ENCODE assay signal across 17 cellular contexts in genomic region chr15:40368701-40369473, GRCh38. TPM values are rescaled to one million over a fixed set of nuclear protein-coding genes. Genes with fewer than 3 reads are reported as not detected.
DNase-seq lines count a peak whose midpoint lies in the region; ATAC-seq, FAIRE-seq and TF ChIP-seq lines count a peak whose summit lies in the region.
"Had no signal": no experiment of that assay in that cellular context is flagged by ENCODE, and none has a peak within 500 bp of the region (broad histone marks: within the 10 kb centered on the region; RNA-seq: fewer than 3 reads in every experiment).

No MANE protein-coding gene starts in this region.

- FAIRE-seq in HTR-8/SVneo (lab: Jason Lieb, UNC), result no peak
- FAIRE-seq: H54, pancreas had no signal

- H3K27me3 Mint-ChIP-seq in activated T-helper 17 cell treated with anti-CD3 and anti-CD28 coated beads, Interleukin-2, amount 50 U/mL, for 72 hours, result no peaks in the 10 kb centered on the region
- H3K27me3 Mint-ChIP-seq: activated T-cell treated with anti-CD3 and anti-CD28 coated beads, Interleukin-2, amount 50 U/mL, for 24 hours had no signal

- no peak overlapping the region for H4K8ac ChIP-seq in mesenchymal stem cell (ENCODE audit: low read length)

- H3K4me3 Mint-ChIP-seq in activated T-helper 17 cell treated with anti-CD3 and anti-CD28 coated beads, Interleukin-2, amount 50 U/mL, for 72 hours, result peak overlapping the region; percentile 94
- H3K4me3 Mint-ChIP-seq: activated T-cell treated with anti-CD3 and anti-CD28 coated beads, Interleukin-2, amount 50 U/mL, for 24 hours had no signal

- H2AK5ac ChIP-seq in mesenchymal stem cell (ENCODE audit: low read length, severe bottlenecking), result no peak overlapping the region

- no peak for ATAC-seq in Right ventricle myocardium inferior
- ATAC-seq in activated T-helper 17 cell treated with anti-CD3 and anti-CD28 coated beads, Interleukin-2, amount 50 U/mL, for 72 hours (replicated peaks), result no peak
- no peak for ATAC-seq in HG03457 (IDR thresholded peaks at IDR 0.05; ENCODE audit: unreplicated experiment)

- no peak overlapping the region for H2BK120ac ChIP-seq in mesenchymal stem cell (ENCODE audit: low read depth, low read length)

- H3K9me3 ChIP-seq in left ventricle myocardium inferior (replicated peaks) (no peaks in the 10 kb centered on the region), mesenchymal stem cell (ENCODE audit: control insufficient read depth, low read length) (no peaks in the 10 kb centered on the region), tibial artery (no peaks in the 10 kb centered on the region)
- H3K9me3 ChIP-seq: breast epithelium, heart left ventricle, pancreas, uterus had no signal

- TF ChIP-seq CTCF in left ventricle myocardium inferior (IDR thresholded peaks at IDR 0.05; ENCODE audit: borderline replicate concordance) (no peak), tibial artery (IDR thresholded peaks at IDR 0.05) (no peak)

- H3K23ac ChIP-seq in mesenchymal stem cell (ENCODE audit: low read length in 2 of 2), result peak overlapping the region in 1 of 2 experiments; percentile 66

- H3K4me3 ChIP-seq in left ventricle myocardium inferior, result no peak overlapping the region
- no peak overlapping the region for H3K4me3 ChIP-seq in mesenchymal stem cell (ENCODE audit: insufficient read depth in 1 of 2, low read depth in 1 of 2, low read length in 2 of 2)
- H3K4me3 ChIP-seq in tibial artery, result peak overlapping the region in 1 of 2 donors; percentile 48

- no peak overlapping the region for H2BK12ac ChIP-seq in mesenchymal stem cell (ENCODE audit: low read length in 2 of 2)

- H3K4ac ChIP-seq in mesenchymal stem cell (ENCODE audit: low read depth in 1 of 2, low read length in 2 of 2), result no peak overlapping the region

- no peak overlapping the region for H3K4me2 ChIP-seq in mesenchymal stem cell (ENCODE audit: low read length, poor library complexity, severe bottlenecking)

- peak overlapping the region in 1 of 2 experiments; percentile 82 for H3K14ac ChIP-seq in mesenchymal stem cell (ENCODE audit: low read length in 2 of 2)

- peak overlapping the region; percentile 21 for H4K91ac ChIP-seq in mesenchymal stem cell (ENCODE audit: low read length)

- H3K36me3 Mint-ChIP-seq in activated T-helper 17 cell treated with anti-CD3 and anti-CD28 coated beads, Interleukin-2, amount 50 U/mL, for 72 hours (ENCODE audit: low read depth), result no peaks in the 10 kb centered on the region

- no peak overlapping the region for H2AFZ ChIP-seq in mesenchymal stem cell (ENCODE audit: low read depth, low read length)

- WGBS in mesenchymal stem cell, result 97% methylated on average over 24 of the region's 24 CpGs

- peaks cover 10% of the 10 kb centered on the region for H3K4me1 Mint-ChIP-seq in activated T-helper 17 cell treated with anti-CD3 and anti-CD28 coated beads, Interleukin-2, amount 50 U/mL, for 72 hours

- H3K36me3 ChIP-seq in left ventricle myocardium inferior, result no peaks in the 10 kb centered on the region
- H3K36me3 ChIP-seq in mesenchymal stem cell (ENCODE audit: control insufficient read depth in 1 of 2, insufficient read depth in 2 of 2, low read depth in 1 of 2, low read length in 2 of 2), result no peaks in the 10 kb centered on the region
- no peaks in the 10 kb centered on the region for H3K36me3 ChIP-seq in tibial artery
- H3K36me3 ChIP-seq: breast epithelium, heart left ventricle, pancreas, uterus had no signal

- peak overlapping the region in 1 of 2 experiments; percentile 46 for H3K18ac ChIP-seq in mesenchymal stem cell (ENCODE audit: low read depth in 1 of 2, low read length in 2 of 2)

- H3K4me1 ChIP-seq in left ventricle myocardium inferior (peaks cover 42% of the 10 kb centered on the region), mesenchymal stem cell (ENCODE audit: control insufficient read depth, insufficient read depth, low read depth, low read length) (peaks cover 13% of the 10 kb centered on the region), tibial artery (peaks cover 0 to 21% (median 17%) of the 10 kb centered on the region in 4 donors)
- H3K4me1 ChIP-seq: uterus had no signal

- no peak overlapping the region for H2BK15ac ChIP-seq in mesenchymal stem cell (ENCODE audit: low read depth, poor library complexity, severe bottlenecking)

- peak overlapping the region; percentile 95 for H3K27ac ChIP-seq in left ventricle myocardium inferior (replicated peaks)
- H3K27ac ChIP-seq in mesenchymal stem cell (ENCODE audit: low read length, poor library complexity, severe bottlenecking), result no peak overlapping the region
- H3K27ac ChIP-seq in tibial artery, result peak overlapping the region; percentile 29 to 30
- H3K27ac ChIP-seq: uterus had no signal

- intact Hi-C loops in left ventricle myocardium inferior (cut with micrococcal nuclease) (no loop called here), Right ventricle myocardium inferior (cut with DNase I) (loop anchor here (5.0 kb wide), 1 partner anchor 38 kb away; the partner anchor contains the start of gene IVD), tibial artery (cut with DNase I; ENCODE audit: low total_unique reads) (loop anchor here (1.0 to 10.0 kb wide), 2 partner anchors 52 to 84 kb away; partner anchors contain the start of gene ANKRD63)

- H3K27me3 ChIP-seq in left ventricle myocardium inferior (ENCODE audit: low read depth) (no peaks in the 10 kb centered on the region), mesenchymal stem cell (ENCODE audit: control insufficient read depth in 1 of 2, insufficient read depth in 1 of 2, low read length in 2 of 2) (peaks cover 24 to 41% of the 10 kb centered on the region in 2 experiments), tibial artery (no peaks in the 10 kb centered on the region)
- H3K27me3 ChIP-seq: breast epithelium, heart left ventricle, pancreas, uterus had no signal

- no peak overlapping the region for H3K27ac Mint-ChIP-seq in activated T-helper 17 cell treated with anti-CD3 and anti-CD28 coated beads, Interleukin-2, amount 50 U/mL, for 72 hours
- H3K27ac Mint-ChIP-seq: activated T-cell treated with anti-CD3 and anti-CD28 coated beads, Interleukin-2, amount 50 U/mL, for 24 hours had no signal

- no peaks in the 10 kb centered on the region for H3K9me3 Mint-ChIP-seq in activated T-helper 17 cell treated with anti-CD3 and anti-CD28 coated beads, Interleukin-2, amount 50 U/mL, for 72 hours
- H3K9me3 Mint-ChIP-seq: activated T-cell treated with anti-CD3 and anti-CD28 coated beads, Interleukin-2, amount 50 U/mL, for 24 hours had no signal

- H3K9ac ChIP-seq in mesenchymal stem cell (ENCODE audit: low read length), result no peak overlapping the region

- DNase-seq in left ventricle myocardium inferior (no peak), Right ventricle myocardium inferior (ENCODE audit: missing footprints) (no peak), mesenchymal stem cell (no peak), tibial artery (peak in 1 of 2 donors; percentile 61), amniotic stem cell (lab: John Stamatoyannopoulos, UW) (no peak), HTR-8/SVneo (ENCODE audit: insufficient read length, low spot score) (no peak)
- DNase-seq: DMS79 treated with DMSO at 0.1 percent for 48 hours, NCI-H2171 had no signal

- no peak overlapping the region for H2BK5ac ChIP-seq in mesenchymal stem cell (ENCODE audit: low read depth, low read length, poor library complexity, severe bottlenecking)

- no peaks in the 10 kb centered on the region for H3K79me1 ChIP-seq in mesenchymal stem cell (replicated peaks; ENCODE audit: low read length, poor library complexity, severe bottlenecking)

RNA-seq across cellular contexts. Expression of gene DISP2, which starts 10.9 kb away (rescaled TPM):
- total RNA-seq in left ventricle myocardium inferior, result 3.0 TPM
- 3.9 TPM for total RNA-seq in Right ventricle myocardium inferior
- total RNA-seq in activated T-helper 17 cell treated with anti-CD3 and anti-CD28 coated beads, Interleukin-2, amount 50 U/mL, for 72 hours, result 1 to 10 TPM in 1 of 2 donors, under 1 TPM in 1; 0.11 to 1.6 TPM
- 0.44 TPM for polyA plus RNA-seq in mesenchymal stem cell (2013, experiment 1 of 2)
- polyA plus RNA-seq in mesenchymal stem cell (2013, experiment 2 of 2), result 0.49 TPM

RNA-seq across cellular contexts. Expression of gene KNSTRN, which starts 13.6 kb away (rescaled TPM):
- total RNA-seq in left ventricle myocardium inferior (9.0 TPM), Right ventricle myocardium inferior (8.5 TPM)
- 10 to 100 TPM; 48.5 to 65.9 TPM for total RNA-seq in activated T-helper 17 cell treated with anti-CD3 and anti-CD28 coated beads, Interleukin-2, amount 50 U/mL, for 72 hours
- polyA plus RNA-seq in mesenchymal stem cell (2013, experiment 1 of 2), result 11.7 TPM
- 12.3 TPM for polyA plus RNA-seq in mesenchymal stem cell (2013, experiment 2 of 2)

RNA-seq across cellular contexts. Expression of gene PHGR1, which starts 18.1 kb away (rescaled TPM):
- total RNA-seq in left ventricle myocardium inferior (not detected), Right ventricle myocardium inferior (not detected)
- not detected for total RNA-seq in activated T-helper 17 cell treated with anti-CD3 and anti-CD28 coated beads, Interleukin-2, amount 50 U/mL, for 72 hours
- polyA plus RNA-seq in mesenchymal stem cell (2013, experiment 1 of 2), result not detected
- polyA plus RNA-seq in mesenchymal stem cell (2013, experiment 2 of 2), result not detected
- total RNA-seq: heart left ventricle, left lobe of liver had no signal

RNA-seq across cellular contexts. Expression of gene CCDC9B, which starts 28.1 kb away (rescaled TPM):
- total RNA-seq in left ventricle myocardium inferior (155 TPM), Right ventricle myocardium inferior (162 TPM)
- total RNA-seq in activated T-helper 17 cell treated with anti-CD3 and anti-CD28 coated beads, Interleukin-2, amount 50 U/mL, for 72 hours, result 1 to 10 TPM in 1 of 2 donors, under 1 TPM in 1; 0.78 to 2.7 TPM
- polyA plus RNA-seq in mesenchymal stem cell (2013, experiment 1 of 2), result 34.5 TPM
- polyA plus RNA-seq in mesenchymal stem cell (2013, experiment 2 of 2), result 31.6 TPM

RNA-seq across cellular contexts. Expression of gene IVD, which starts 36.7 kb away (rescaled TPM):
- total RNA-seq in left ventricle myocardium inferior (106 TPM), Right ventricle myocardium inferior (88.6 TPM)
- 10 to 100 TPM; 48.8 to 57.9 TPM for total RNA-seq in activated T-helper 17 cell treated with anti-CD3 and anti-CD28 coated beads, Interleukin-2, amount 50 U/mL, for 72 hours
- polyA plus RNA-seq in mesenchymal stem cell (2013, experiment 1 of 2), result 22.1 TPM
- 22.4 TPM for polyA plus RNA-seq in mesenchymal stem cell (2013, experiment 2 of 2)
